ENCODE assay signal across 8 cellular contexts in the genomic region with DNA sequence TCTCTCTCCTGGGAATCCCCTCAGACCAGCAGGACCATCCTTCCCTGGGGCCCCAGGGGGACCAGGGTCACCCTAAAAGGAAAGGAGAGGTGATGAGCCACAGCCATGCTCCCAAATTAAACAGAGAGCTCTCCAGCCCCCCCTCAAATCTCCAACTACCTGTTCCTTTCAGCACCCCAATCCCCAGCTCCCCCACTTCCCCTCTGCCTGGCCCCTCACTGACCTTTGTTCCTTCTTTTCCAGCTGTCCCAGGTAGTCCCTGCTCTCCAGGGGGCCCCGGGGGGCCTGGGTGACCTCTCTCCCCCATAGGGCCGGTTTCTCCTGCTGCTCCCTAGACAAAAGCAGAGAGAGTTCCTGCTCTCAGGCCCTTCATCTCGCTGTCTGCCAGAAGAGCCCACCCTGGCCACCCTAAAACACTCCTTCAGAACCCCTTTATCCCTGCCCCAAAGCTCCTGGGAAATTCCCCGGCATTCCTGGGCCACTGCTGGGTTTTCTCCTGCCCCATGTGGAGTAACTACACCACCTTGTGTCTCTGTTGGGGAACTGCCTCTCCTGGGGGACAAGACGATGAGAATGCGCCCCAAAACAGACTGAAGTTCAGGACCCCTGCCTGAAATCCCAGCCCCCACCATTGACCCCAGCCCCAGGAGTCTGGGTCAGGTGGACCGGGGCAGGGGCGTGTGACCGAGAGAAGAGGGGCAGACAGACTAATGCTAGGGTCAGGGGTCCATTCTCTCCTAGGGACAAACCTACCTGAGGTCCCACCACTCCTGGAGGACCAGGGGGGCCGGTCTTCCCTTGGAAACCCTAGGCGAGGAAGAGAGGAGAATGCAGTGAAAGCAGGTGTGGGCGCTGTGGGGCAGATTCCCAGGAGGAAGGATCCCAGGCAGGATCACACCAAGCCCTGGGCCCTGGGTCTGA. TPM values are rescaled to one million over a fixed set of nuclear protein-coding genes. Genes with fewer than 3 reads are reported as not detected.
DNase-seq lines count a peak whose midpoint lies in the region; ATAC-seq, FAIRE-seq and TF ChIP-seq lines count a peak whose summit lies in the region.

No MANE protein-coding gene starts in this region.

- no peak for FAIRE-seq in pancreas (lab: Jason Lieb, UNC)

- H3K4me3 Mint-ChIP-seq in endodermal cell: no peak overlapping the region

- WGBS in endodermal cell (ENCODE audit: insufficient coverage in 1 of 2, insufficient read length in 1 of 2), 2 experiments: 78 to 80% methylated on average over 3 to 12 of the region's 12 CpGs
- 42% methylated on average over 12 of the region's 12 CpGs for WGBS in pancreas, 2 donors

- peaks cover 20% of the 10 kb centered on the region for H3K27me3 Mint-ChIP-seq in endodermal cell (ENCODE audit: insufficient read depth)

- peak; percentile 66 for DNase-seq in GM10266 (ENCODE audit: extremely low spot score)
- peak; percentile 41 for DNase-seq in NAMALWA (ENCODE audit: low spot score)
- DNase-seq in endodermal cell: peak; percentile 74
- DNase-seq in pancreas: no peak
- DNase-seq in G401 (ENCODE audit: low spot score): no peak
- no peak for DNase-seq in midbrain (lab: John Stamatoyannopoulos, UW)

- no peak overlapping the region for H3K27ac Mint-ChIP-seq in endodermal cell

- no peaks in the 10 kb centered on the region for H3K36me3 Mint-ChIP-seq in endodermal cell (ENCODE audit: low read depth)

- H3K9ac ChIP-seq in endodermal cell (ENCODE audit: extremely low read depth, low read length, poor library complexity, severe bottlenecking): no peak overlapping the region

- in situ Hi-C loops in G401 (cut with HindIII; ENCODE audit: low sequenced_read_pairs): no loop called here

- no peaks in the 10 kb centered on the region for H3K4me1 ChIP-seq in endodermal cell (ENCODE audit: control insufficient read depth, insufficient read depth, low read length)
- H3K4me1 ChIP-seq in pancreas: no peaks in the 10 kb centered on the region

- H3K27ac ChIP-seq in endodermal cell (ENCODE audit: low read depth, low read length): no peak overlapping the region
- no peak overlapping the region for H3K27ac ChIP-seq in pancreas

- no peak overlapping the region for H3K4me3 ChIP-seq in endodermal cell (ENCODE audit: low read length)
- no peak overlapping the region for H3K4me3 ChIP-seq in pancreas

- no peaks in the 10 kb centered on the region for H3K4me1 Mint-ChIP-seq in endodermal cell

- peak; percentile 73 for TF ChIP-seq CTCF in GM10266 (IDR thresholded peaks at IDR 0.05; ENCODE audit: control insufficient read depth, insufficient read depth, low read depth, missing control alignments)
- TF ChIP-seq CTCF in endodermal cell (conservative IDR thresholded peaks at IDR 0.05): peak; percentile 77
- peak in 3 of 4 donors; percentile 9 to 18 (median 13) for TF ChIP-seq CTCF in pancreas (IDR thresholded peaks at IDR 0.05)

- ATAC-seq in pancreas (peak in 3 of 4 donors; percentile 54 to 84 (median 56)), HG03159 (IDR thresholded peaks at IDR 0.05; ENCODE audit: unreplicated experiment) (no peak), HG02840 (IDR thresholded peaks at IDR 0.05; ENCODE audit: low FRiP score, unreplicated experiment) (no peak)

- peaks cover 12% of the 10 kb centered on the region for H3K27me3 ChIP-seq in endodermal cell (ENCODE audit: control insufficient read depth, insufficient read depth, low read length, poor library complexity, severe bottlenecking)
- no peaks in the 10 kb centered on the region for H3K27me3 ChIP-seq in pancreas

- intact Hi-C loops in pancreas (cut with DNase I): no loop called here

- H3K9me3 ChIP-seq in endodermal cell (ENCODE audit: control insufficient read depth, low read length): no peaks in the 10 kb centered on the region
- H3K9me3 ChIP-seq in pancreas: no peaks in the 10 kb centered on the region

- H3K9me3 Mint-ChIP-seq in endodermal cell: no peaks in the 10 kb centered on the region

- H3K36me3 ChIP-seq in endodermal cell (ENCODE audit: control insufficient read depth, insufficient read depth, low read length) (no peaks in the 10 kb centered on the region), pancreas (no peaks in the 10 kb centered on the region)

RNA-seq across cellular contexts. Expression of a gene that starts 19.7 kb away (rescaled TPM):
- total RNA-seq in endodermal cell (1 to 10 TPM; 1.3 to 2.8 TPM), pancreas (under 1 TPM; 0.15 to 0.75 (median 0.36) TPM)
- polyA plus RNA-seq in endodermal cell (2013, experiment 1 of 2): 17.6 TPM
- polyA plus RNA-seq in endodermal cell (2013, experiment 2 of 2): 13.1 TPM
- 1 to 10 TPM; 2.9 to 3.1 TPM for polyA plus RNA-seq in pancreas
- total RNA-seq in G401 (2014; rRNA removed; shearing (Covaris generic)): 7.0 and 10.4 TPM in 2 replicates

RNA-seq across cellular contexts. Expression of a gene that starts 27.9 kb away (rescaled TPM):
- 10 to 100 TPM; 24.8 to 27.2 TPM for total RNA-seq in endodermal cell
- polyA plus RNA-seq in endodermal cell (2013, experiment 1 of 2): 46.3 TPM
- polyA plus RNA-seq in endodermal cell (2013, experiment 2 of 2): 38.0 TPM
- total RNA-seq in pancreas: 10 to 100 TPM; 20.1 to 30.9 (median 21.9) TPM
- 10 to 100 TPM; 48.8 to 68.3 TPM for polyA plus RNA-seq in pancreas
- total RNA-seq in G401 (2014; rRNA removed; shearing (Covaris generic)): 11.5 and 18.8 TPM in 2 replicates

RNA-seq across cellular contexts. Expression of a gene that starts 28.1 kb away (rescaled TPM):
- total RNA-seq in endodermal cell: 100 to 1,000 TPM; 123 to 163 TPM
- 107 TPM for polyA plus RNA-seq in endodermal cell (2013, experiment 1 of 2)
- 105 TPM for polyA plus RNA-seq in endodermal cell (2013, experiment 2 of 2)
- total RNA-seq in pancreas: 10 to 100 TPM; 41.6 to 87.5 (median 64.5) TPM
- 100 to 1,000 TPM in 1 of 2 donors, 10 to 100 TPM in 1; 53.9 to 111 TPM for polyA plus RNA-seq in pancreas
- total RNA-seq in G401 (2014; rRNA removed; shearing (Covaris generic)): 102 and 108 TPM in 2 replicates

RNA-seq across cellular contexts. Expression of a gene that starts 31.9 kb away (rescaled TPM):
- total RNA-seq in endodermal cell (1 to 10 TPM; 5.7 to 6.8 TPM), pancreas (10 to 100 TPM; 20.9 to 47.3 (median 31.4) TPM)
- polyA plus RNA-seq in endodermal cell (2013, experiment 1 of 2): 13.2 TPM
- polyA plus RNA-seq in endodermal cell (2013, experiment 2 of 2): 12.2 TPM
- 10 to 100 TPM; 36.2 to 47.4 TPM for polyA plus RNA-seq in pancreas
- total RNA-seq in G401 (2014; rRNA removed; shearing (Covaris generic)): 13.3 and 18.2 TPM in 2 replicates

RNA-seq across cellular contexts. Expression of a gene that starts 35.7 kb away (rescaled TPM):
- total RNA-seq in endodermal cell (10 to 100 TPM; 31.0 to 31.8 TPM), pancreas (10 to 100 TPM; 15.0 to 28.0 (median 20.1) TPM)
- 65.4 TPM for polyA plus RNA-seq in endodermal cell (2013, experiment 1 of 2)
- polyA plus RNA-seq in endodermal cell (2013, experiment 2 of 2): 55.9 TPM
- 10 to 100 TPM; 47.4 to 57.6 TPM for polyA plus RNA-seq in pancreas
- total RNA-seq in G401 (2014; rRNA removed; shearing (Covaris generic)): 51.2 and 53.3 TPM in 2 replicates

Comparison
In these comparisons a context has a peak if more than half of its experiments do, and no peak if none do; other contexts are left out.
1. DNase-seq: peak in GM10266 (single experiment), NAMALWA (single experiment) and endodermal cell (single experiment); none in pancreas (0 of 6), G401 (single experiment) and midbrain (single experiment).
2. CTCF ChIP-seq: peak in every context shown above with its lines; median percentile 77 in endodermal cell; 73 in GM10266; 13 in pancreas.
3. ATAC-seq: peak in pancreas (3 of 4); none in HG03159 (single experiment) and HG02840 (single experiment).